ENCODE assay signal across 21 cellular contexts in the genomic region with DNA sequence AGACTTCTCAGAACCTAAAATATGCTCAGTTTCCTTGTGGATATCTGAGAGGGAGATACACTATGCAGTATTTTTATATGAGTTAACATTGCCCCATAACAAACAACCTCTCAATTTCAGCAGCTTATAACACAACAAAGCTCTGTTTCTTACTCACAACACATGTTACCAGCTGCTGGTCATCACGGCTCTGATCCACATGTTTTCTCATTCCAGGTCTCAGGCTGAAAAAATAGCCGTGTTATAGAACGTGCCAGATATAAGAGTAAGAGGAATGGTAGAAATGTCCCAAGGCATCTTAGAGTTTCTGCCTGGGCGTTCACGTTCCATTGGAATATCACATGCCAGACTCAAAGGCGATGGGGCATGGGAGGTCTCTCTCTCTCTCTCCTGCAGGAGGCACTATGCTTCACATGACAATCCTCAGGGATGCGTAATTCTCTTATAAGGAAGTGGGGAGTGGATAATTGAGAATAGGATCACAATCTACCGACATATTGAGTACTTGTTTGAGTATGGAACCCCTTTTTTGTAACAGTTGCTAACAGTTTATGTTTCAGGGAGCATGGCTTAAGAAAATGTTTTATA.
A peak's percentile ranks its signal among the peaks of the same experiment; 100 is the strongest.
DNase-seq lines count a peak whose midpoint lies in the region; ATAC-seq and TF ChIP-seq lines count a peak whose summit lies in the region.
"Had no signal": no experiment of that assay in that cellular context is flagged by ENCODE, and none has a peak within 500 bp of the region (broad histone marks: within the 10 kb centered on the region; RNA-seq: fewer than 3 reads in every experiment).

No MANE protein-coding gene starts in this region.

- H3K79me1 ChIP-seq in H9 (ENCODE audit: insufficient read depth, low read depth, low read length, poor library complexity, severe bottlenecking) = no peaks in the 10 kb centered on the region

- no peak overlapping the region for H3K14ac ChIP-seq in H9 (ENCODE audit: insufficient read depth, low read length)

- H3K4me3 Mint-ChIP-seq in H9 = no peak overlapping the region
- no peak overlapping the region for H3K4me3 Mint-ChIP-seq in CD4-positive, alpha-beta T cell
- no peak overlapping the region for H3K4me3 Mint-ChIP-seq in activated T-helper 2 cell treated with anti-CD3 and anti-CD28 coated beads, Interferon-gamma antibody, Interleukin-2, Interleukin-4, amounts not matched to agents 10 μg/mL and 5 μg/mL and 100 μg/mL, durations not matched to agents 14 hours and 24 hours and 36 hours (ENCODE audit: low read depth)
- H3K4me3 Mint-ChIP-seq: activated naive CD8-positive, alpha-beta T cell; activated T-cell treated with anti-CD3 and anti-CD28 coated beads, Interleukin-2, amount 50 U/mL, for 72 hours had no signal

- H3K23ac ChIP-seq in H9 (ENCODE audit: insufficient read length, low read depth, low read length) = no peak overlapping the region

- no peak overlapping the region for H3T11ph ChIP-seq in H9 (ENCODE audit: low read length)

- H2BK120ac ChIP-seq in H9 (ENCODE audit: low read depth, low read length, poor library complexity, severe bottlenecking) = peak overlapping the region; percentile 36

- H2BK20ac ChIP-seq in H9 (ENCODE audit: low read depth, low read length, poor library complexity, severe bottlenecking) = no peak overlapping the region

- H3K27ac Mint-ChIP-seq in H9 = no peak overlapping the region
- H3K27ac Mint-ChIP-seq in CD4-positive, alpha-beta T cell = no peak overlapping the region
- H3K27ac Mint-ChIP-seq in activated T-helper 2 cell treated with anti-CD3 and anti-CD28 coated beads, Interferon-gamma antibody, Interleukin-2, Interleukin-4, amounts not matched to agents 10 μg/mL and 5 μg/mL and 100 μg/mL, durations not matched to agents 14 hours and 24 hours and 36 hours = no peak overlapping the region
- H3K27ac Mint-ChIP-seq: activated naive CD8-positive, alpha-beta T cell; activated T-cell treated with anti-CD3 and anti-CD28 coated beads, Interleukin-2, amount 50 U/mL, for 72 hours had no signal

- POLR2A ChIA-PET in CD4-positive, alpha-beta T cell (lab: Charles Lee) = no interaction called here

- intact Hi-C loops in heart left ventricle (cut with DNase I) (no loop called here), sciatic nerve (cut with DNase I) (no loop called here), tibial artery (cut with DNase I; ENCODE audit: low total_unique reads) (no loop called here)
- intact Hi-C loops in CD4-positive, alpha-beta T cell (cut with DNase I, micrococcal nuclease) = no loop called here
- intact Hi-C loops in activated T-helper 2 cell treated with anti-CD3 and anti-CD28 coated beads, Interferon-gamma antibody, Interleukin-2, Interleukin-4, amounts not matched to agents 10 μg/mL and 5 μg/mL and 100 μg/mL, durations not matched to agents 14 hours and 24 hours and 36 hours (cut with micrococcal nuclease) = no loop called here

- H4K5ac ChIP-seq in H9 (ENCODE audit: insufficient read length, low read depth, low read length) = no peak overlapping the region

- peaks cover 21% of the 10 kb centered on the region for H3K27me3 Mint-ChIP-seq in H9 (ENCODE audit: low read depth)
- peaks cover 51% of the 10 kb centered on the region for H3K27me3 Mint-ChIP-seq in CD4-positive, alpha-beta T cell
- H3K27me3 Mint-ChIP-seq in activated T-helper 2 cell treated with anti-CD3 and anti-CD28 coated beads, Interferon-gamma antibody, Interleukin-2, Interleukin-4, amounts not matched to agents 10 μg/mL and 5 μg/mL and 100 μg/mL, durations not matched to agents 14 hours and 24 hours and 36 hours (ENCODE audit: low read depth) = peaks cover 12% of the 10 kb centered on the region

- H3K9ac ChIP-seq in H9 (ENCODE audit: extremely low read depth, insufficient read length, low read length) = no peak overlapping the region
- H3K9ac ChIP-seq: BLaER1 had no signal

- H2BK12ac ChIP-seq in H9 (ENCODE audit: insufficient read length, low read depth, low read length) = no peak overlapping the region

- peak overlapping the region; percentile 65 for H2AK5ac ChIP-seq in H9 (ENCODE audit: insufficient read length, low read length)

- H4K20me1 ChIP-seq in H9 (ENCODE audit: control insufficient read depth, insufficient read depth, insufficient read length) = no peaks in the 10 kb centered on the region
- H4K20me1 ChIP-seq: BLaER1 had no signal

- H3K27ac ChIP-seq in H9 (ENCODE audit: insufficient read length, low read depth, low read length) (no peak overlapping the region), heart left ventricle (peak overlapping the region in 2 of 12 donors; percentile 10 to 37), tibial artery (no peak overlapping the region)
- no peak overlapping the region for H3K27ac ChIP-seq in CD4-positive, alpha-beta T cell (ENCODE audit: low read depth, low read length)
- H3K27ac ChIP-seq: BLaER1, esophagus squamous epithelium, vagina had no signal

- no peak overlapping the region for H3K18ac ChIP-seq in H9 (ENCODE audit: insufficient read length, low read depth, low read length)

- no peak overlapping the region for H3K56ac ChIP-seq in H9 (ENCODE audit: insufficient read length, low read depth, low read length)

- H3K4me3 ChIP-seq in astrocyte of the spinal cord (ENCODE audit: low read depth, low read length) (no peak overlapping the region), heart left ventricle (no peak overlapping the region), tibial artery (no peak overlapping the region)
- H3K4me3 ChIP-seq: BLaER1, esophagus squamous epithelium, K562, vagina had no signal

- no CpG with 5 or more reads among the region's 8 CpGs for WGBS in H9 (ENCODE audit: extremely low coverage, insufficient read length, low lambda C conversion rate)
- WGBS in heart left ventricle, 4 donors = 77 to 87% (median 85%) methylated on average over 8 of the region's 8 CpGs

- DNase-seq in H9 = peak; percentile 41
- no peak for DNase-seq in astrocyte of the spinal cord (ENCODE audit: low read depth, low spot score)
- DNase-seq in heart left ventricle = peak in 2 of 5 donors; percentile 37 to 40
- DNase-seq in sciatic nerve (ENCODE audit: low spot score) = no peak
- no peak for DNase-seq in CD4-positive, alpha-beta T cell
- no peak for DNase-seq in activated T-helper 2 cell treated with anti-CD3 and anti-CD28 coated beads, Interferon-gamma antibody, Interleukin-2, Interleukin-4, amounts not matched to agents 10 μg/mL and 5 μg/mL and 100 μg/mL, durations not matched to agents 14 hours and 24 hours and 36 hours (ENCODE audit: low spot score)
- no peak for DNase-seq in tibial artery
- DNase-seq: activated CD8-positive, alpha-beta memory T cell treated with anti-CD3 and anti-CD28 coated beads for 24 hours; activated T-cell treated with anti-CD3 and anti-CD28 coated beads, Interleukin-2, amount 50 U/mL, for 72 hours; esophagus squamous epithelium; hippocampal formation; left colon; MV-4-11; NCI-H2029 treated with DMSO at 0.1 percent for 48 hours; NCI-H510A; SHP77; stimulated activated CD4-positive, alpha-beta T cell treated with anti-CD3 and anti-CD28 coated beads, Interleukin-4, amount 100 ng/mL, for 1 hour had no signal

- no peak overlapping the region for H2BK5ac ChIP-seq in H9 (ENCODE audit: insufficient read length, low read length)

- H2AFZ ChIP-seq in H9 (ENCODE audit: low read length) = no peak overlapping the region

- H3K36me3 ChIP-seq in heart left ventricle = no peaks in the 10 kb centered on the region
- no peaks in the 10 kb centered on the region for H3K36me3 ChIP-seq in tibial artery
- H3K36me3 ChIP-seq: BLaER1, esophagus squamous epithelium, vagina had no signal

- ATAC-seq in heart left ventricle (peak in 3 of 4 donors; percentile 54 to 87 (median 65)), sciatic nerve (peak; percentile 68)
- no peak for ATAC-seq in CD4-positive, alpha-beta T cell (ENCODE audit: poor library complexity)
- ATAC-seq: activated T-cell treated with anti-CD3 and anti-CD28 coated beads, Interleukin-2, amount 50 U/mL, for 72 hours; K562; left colon had no signal

- no peak overlapping the region for H4K91ac ChIP-seq in H9 (ENCODE audit: insufficient read length, low read depth, low read length)

- no peak overlapping the region for H3K4me2 ChIP-seq in H9 (ENCODE audit: insufficient read depth, insufficient read length, low read length)
- H3K4me2 ChIP-seq: BLaER1 had no signal

- no peak for TF ChIP-seq POLR2A in heart left ventricle (IDR thresholded peaks at IDR 0.05)

- H2BK15ac ChIP-seq in H9 (ENCODE audit: low read depth, low read length) = no peak overlapping the region

- H3K9me3 ChIP-seq in H9 (ENCODE audit: control insufficient read depth, low read depth, low read length) = no peaks in the 10 kb centered on the region
- H3K9me3 ChIP-seq in heart left ventricle = peaks cover 0 to 35% (median 6%) of the 10 kb centered on the region in 12 donors
- H3K9me3 ChIP-seq in CD4-positive, alpha-beta T cell (ENCODE audit: control insufficient read depth, low read length) = peaks cover 8% of the 10 kb centered on the region
- peaks cover 0 to 14% (median 0%) of the 10 kb centered on the region in 3 donors for H3K9me3 ChIP-seq in tibial artery
- H3K9me3 ChIP-seq: esophagus squamous epithelium had no signal

- H3K36me3 Mint-ChIP-seq in H9 (ENCODE audit: insufficient read depth in 1 of 3, low read depth in 3 of 3) = peaks cover 2 to 18% (median 4%) of the 10 kb centered on the region in 3 experiments; a peak in 5 of 7 replicates
- no peaks in the 10 kb centered on the region for H3K36me3 Mint-ChIP-seq in CD4-positive, alpha-beta T cell (ENCODE audit: low read depth)
- H3K36me3 Mint-ChIP-seq in activated T-helper 2 cell treated with anti-CD3 and anti-CD28 coated beads, Interferon-gamma antibody, Interleukin-2, Interleukin-4, amounts not matched to agents 10 μg/mL and 5 μg/mL and 100 μg/mL, durations not matched to agents 14 hours and 24 hours and 36 hours (ENCODE audit: low read depth) = no peaks in the 10 kb centered on the region

- no peak overlapping the region for H3K4ac ChIP-seq in H9 (ENCODE audit: low read depth, low read length)

- H3K79me2 ChIP-seq in H9 (ENCODE audit: insufficient read depth, low read length) = no peaks in the 10 kb centered on the region

- no peaks in the 10 kb centered on the region for H3K4me1 ChIP-seq in H9 (ENCODE audit: insufficient read depth, low read length)
- peaks cover 0 to 18% (median 0%) of the 10 kb centered on the region in 12 donors for H3K4me1 ChIP-seq in heart left ventricle
- no peaks in the 10 kb centered on the region for H3K4me1 ChIP-seq in tibial artery
- H3K4me1 ChIP-seq: BLaER1, esophagus squamous epithelium, vagina had no signal

- peaks cover 8 to 25% of the 10 kb centered on the region in 2 experiments for H3K9me3 Mint-ChIP-seq in H9
- H3K9me3 Mint-ChIP-seq in CD4-positive, alpha-beta T cell = peaks cover 16% of the 10 kb centered on the region
- peaks cover 14% of the 10 kb centered on the region for H3K9me3 Mint-ChIP-seq in activated T-helper 2 cell treated with anti-CD3 and anti-CD28 coated beads, Interferon-gamma antibody, Interleukin-2, Interleukin-4, amounts not matched to agents 10 μg/mL and 5 μg/mL and 100 μg/mL, durations not matched to agents 14 hours and 24 hours and 36 hours

- H3K27me3 ChIP-seq in H9 (ENCODE audit: insufficient read depth, low read length) = no peaks in the 10 kb centered on the region; the same call in 1 of the 2 replicates
- no peaks in the 10 kb centered on the region for H3K27me3 ChIP-seq in heart left ventricle
- peaks cover 4% of the 10 kb centered on the region for H3K27me3 ChIP-seq in CD4-positive, alpha-beta T cell (ENCODE audit: control insufficient read depth, insufficient read depth, low read length)
- H3K27me3 ChIP-seq in tibial artery = no peaks in the 10 kb centered on the region
- H3K27me3 ChIP-seq: BLaER1, esophagus squamous epithelium, vagina had no signal

- peaks cover 0 to 4% of the 10 kb centered on the region in 2 experiments; a peak in 1 of 4 replicates for H3K4me1 Mint-ChIP-seq in H9
- H3K4me1 Mint-ChIP-seq in CD4-positive, alpha-beta T cell (ENCODE audit: low read depth) = no peaks in the 10 kb centered on the region
- H3K4me1 Mint-ChIP-seq in activated T-helper 2 cell treated with anti-CD3 and anti-CD28 coated beads, Interferon-gamma antibody, Interleukin-2, Interleukin-4, amounts not matched to agents 10 μg/mL and 5 μg/mL and 100 μg/mL, durations not matched to agents 14 hours and 24 hours and 36 hours (ENCODE audit: low read depth) = no peaks in the 10 kb centered on the region

- TF ChIP-seq CTCF in H9 (conservative IDR thresholded peaks at IDR 0.05) (peak; percentile 74), astrocyte of the spinal cord (IDR thresholded peaks at IDR 0.05; ENCODE audit: low read depth, low read length) (peak; percentile 1), heart left ventricle (IDR thresholded peaks at IDR 0.05) (peak in 4 of 12 donors; percentile 7 to 34 (median 20)), tibial artery (IDR thresholded peaks at IDR 0.05) (no peak)
- no peak for TF ChIP-seq CTCF in CD4-positive, alpha-beta T cell (IDR thresholded peaks at IDR 0.05)

- no peaks in the 10 kb centered on the region for H3K23me2 ChIP-seq in H9 (ENCODE audit: insufficient read length, low read depth, low read length, poor library complexity, severe bottlenecking)

- CTCF ChIA-PET in CD4-positive, alpha-beta T cell (lab: Charles Lee) = no interaction called here

- in situ Hi-C loops in astrocyte of the spinal cord (cut with HindIII; ENCODE audit: low sequenced_read_pairs) = no loop called here

- H4K8ac ChIP-seq in H9 (replicated peaks; ENCODE audit: insufficient read length, low read depth, low read length) = no peak overlapping the region

Comparison
In these comparisons a context has a peak if more than half of its experiments do, and no peak if none do; other contexts are left out.
1. CTCF ChIP-seq: peak in H9 (single experiment) and astrocyte of the spinal cord (single experiment); none in CD4-positive, alpha-beta T cell (single experiment) and tibial artery (0 of 2).